Comparison of ENCODE assay signal across 13 cellular contexts in the genomic region with DNA sequence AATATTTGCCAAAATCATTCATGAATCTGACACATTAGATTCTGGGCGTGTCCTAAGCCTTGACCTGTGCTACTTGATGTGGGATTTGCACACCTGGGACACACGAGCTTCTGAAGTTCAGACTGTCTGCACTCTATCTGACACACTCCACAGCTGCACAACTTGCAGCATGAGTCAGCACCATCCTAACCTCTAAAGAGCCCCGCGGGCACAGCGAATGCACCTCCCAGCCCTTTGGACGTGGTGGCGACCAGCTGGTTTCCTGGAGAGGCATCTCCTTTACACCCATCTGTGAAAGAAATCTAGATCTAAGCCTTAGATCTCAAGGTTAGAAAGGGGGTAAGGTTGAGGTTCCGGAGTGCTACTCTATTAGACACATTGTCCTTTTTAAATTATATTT.
DNase-seq lines count a peak whose midpoint lies in the region; ATAC-seq, FAIRE-seq and TF ChIP-seq lines count a peak whose summit lies in the region.
"Had no signal": no experiment of that assay in that cellular context is flagged by ENCODE, and none has a peak within 500 bp of the region (broad histone marks: within the 10 kb centered on the region; RNA-seq: fewer than 3 reads in every experiment).

No MANE protein-coding gene starts in this region.

- H3K27me3 ChIP-seq in K562 (ENCODE audit: control insufficient read depth in 2 of 2, insufficient read depth in 2 of 2, low read length in 2 of 2) (peaks cover 8 to 36% of the 10 kb centered on the region in 2 experiments; a peak in 4 of 5 replicates), tibial artery (no peaks in the 10 kb centered on the region)

- no peak for TF ChIP-seq EP300 in K562 (IDR thresholded peaks at IDR 0.05; ENCODE audit: low read length)

- CTCF ChIA-PET in K562 (lab: Yijun Ruan, JAX; ENCODE audit: low intra/inter-chr PET ratio), result no interaction called here

- no peaks in the 10 kb centered on the region for H4K20me1 ChIP-seq in K562 (replicated peaks; ENCODE audit: control insufficient read depth, insufficient read depth, low read length)

- H3K4me3 Mint-ChIP-seq in activated CD4-positive, alpha-beta T cell treated with anti-CD3 and anti-CD28 coated beads, Interleukin-2, amount 10 ng/mL, durations not matched to agents 24 days and 14 days, result no peak overlapping the region

- ATAC-seq in HG03442 (IDR thresholded peaks at IDR 0.05; ENCODE audit: unreplicated experiment) (peak; percentile 69), K562 (0 out of 3 replicates have a peak, but pooled peaks have one; percentile 40)

- H3K27ac ChIP-seq in K562 (ENCODE audit: extremely low read depth, low read depth, low read length) (no peak overlapping the region), tibial artery (peak overlapping the region; percentile 59 to 84)

- WGBS in K562 (ENCODE audit: insufficient coverage, low coverage, missing lambda C conversion rate), result 1% methylated on average over 8 of the region's 8 CpGs
- WGBS in lower leg skin, 2 donors, result 63 to 64% methylated on average over 8 of the region's 8 CpGs

- H3K4me2 ChIP-seq in K562 (ENCODE audit: insufficient read depth, low read length), result no peak overlapping the region

- TF ChIP-seq POLR2A in K562 (conservative IDR thresholded peaks at IDR 0.05) (no peak), lower leg skin (IDR thresholded peaks at IDR 0.05) (no peak)

- no peaks in the 10 kb centered on the region for H3K9me1 ChIP-seq in K562 (ENCODE audit: control insufficient read depth, insufficient read depth, low read length)

- no peak overlapping the region for H3K4me3 ChIP-seq in K562
- no peak overlapping the region for H3K4me3 ChIP-seq in tibial artery
- no peak overlapping the region for H3K4me3 ChIP-seq in lower leg skin (ENCODE audit: low read depth, poor library complexity, severe bottlenecking)

- H3K4me1 ChIP-seq in K562 (replicated peaks in 1 of 2; ENCODE audit: control insufficient read depth in 2 of 2, insufficient read depth in 2 of 2, low read length in 2 of 2) (no peaks in the 10 kb centered on the region), tibial artery (peaks cover 0 to 97% (median 48%) of the 10 kb centered on the region in 4 donors)

- H3K9me3 ChIP-seq in K562 (replicated peaks; ENCODE audit: control insufficient read depth, insufficient read depth, low read depth, low read length), result no peaks in the 10 kb centered on the region
- no peaks in the 10 kb centered on the region for H3K9me3 ChIP-seq in tibial artery

- no peaks in the 10 kb centered on the region for H3K36me3 Mint-ChIP-seq in activated CD4-positive, alpha-beta T cell treated with anti-CD3 and anti-CD28 coated beads, Interleukin-2, amount 10 ng/mL, durations not matched to agents 24 days and 14 days (ENCODE audit: low read depth)

- H2AFZ ChIP-seq in K562 (ENCODE audit: low read depth, low read length), result no peak overlapping the region

- H3K27ac Mint-ChIP-seq in activated CD4-positive, alpha-beta T cell treated with anti-CD3 and anti-CD28 coated beads, Interleukin-2, amount 10 ng/mL, durations not matched to agents 24 days and 14 days, result no peak overlapping the region

- H3K27me3 Mint-ChIP-seq in activated CD4-positive, alpha-beta T cell treated with anti-CD3 and anti-CD28 coated beads, Interleukin-2, amount 10 ng/mL, durations not matched to agents 24 days and 14 days, result no peaks in the 10 kb centered on the region

- intact Hi-C loops in activated CD4-positive, alpha-beta T cell treated with anti-CD3 and anti-CD28 coated beads, Interleukin-2, amount 10 ng/mL, durations not matched to agents 24 days and 14 days (cut with micrococcal nuclease), result no loop called here
- intact Hi-C loops in K562 (cut with micrococcal nuclease) (no loop called here), tibial artery (cut with DNase I; ENCODE audit: low total_unique reads) (no loop called here), lower leg skin (cut with DNase I; ENCODE audit: low total_unique reads) (no loop called here)

- no peaks in the 10 kb centered on the region for H3K79me2 ChIP-seq in K562 (ENCODE audit: control insufficient read depth, insufficient read depth, low read length)

- no peak for TF ChIP-seq CTCF in K562 (IDR thresholded peaks at IDR 0.05 in 2 of 3, conservative IDR thresholded peaks at IDR 0.05 in 1 of 3; ENCODE audit: insufficient read depth in 2 of 3, low read depth in 1 of 3, low read length in 3 of 3)
- TF ChIP-seq CTCF in tibial artery (IDR thresholded peaks at IDR 0.05), result no peak
- TF ChIP-seq CTCF in lower leg skin (IDR thresholded peaks at IDR 0.05), result no peak

- no peaks in the 10 kb centered on the region for H3K9me3 Mint-ChIP-seq in activated CD4-positive, alpha-beta T cell treated with anti-CD3 and anti-CD28 coated beads, Interleukin-2, amount 10 ng/mL, durations not matched to agents 24 days and 14 days

- FAIRE-seq in K562 (lab: Jason Lieb, UNC) (no peak), GM19239 (lab: Jason Lieb, UNC) (no peak)
- FAIRE-seq: endometrium, islet of Langerhans had no signal

- POLR2A ChIA-PET in K562 (lab: Yijun Ruan, JAX), result no interaction called here

- BruUV-seq in K562 (replicated peaks; lab: Mats Ljungman, UMichigan), result no TSS peak

- TF ChIP-seq RAD21 in K562 (CRISPR knock-in tag; conservative IDR thresholded peaks at IDR 0.05 in 1 of 2, IDR thresholded peaks at IDR 0.05 in 1 of 2), result no peak

- no peak overlapping the region for H3K9ac ChIP-seq in K562 (ENCODE audit: insufficient read depth in 1 of 2, low read depth in 2 of 2, low read length in 2 of 2)

- in situ Hi-C loops in K562 (cut with MboI), result no loop called here

- DNase-seq in activated CD4-positive, alpha-beta T cell treated with anti-CD3 and anti-CD28 coated beads, Interleukin-2, amount 10 ng/mL, durations not matched to agents 24 days and 14 days, result peak; percentile 40
- DNase-seq in activated CD4-positive, alpha-beta T cell treated with anti-CD3 and anti-CD28 coated beads, Interleukin-2, amount 50 U/mL, for 1 hour, result no peak
- DNase-seq in K562 (ENCODE audit: extremely low read depth in 1 of 4, low spot score in 3 of 4) (no peak), tibial artery (no peak), lower leg skin (ENCODE audit: low spot score in 2 of 2) (no peak), NCI-H2227 treated with DMSO at 0.1 percent for 48 hours (lab: John Stamatoyannopoulos, UW) (no peak), GM19239 (ENCODE audit: insufficient read length, low spot score) (no peak)
- DNase-seq: activated effector memory CD4-positive, alpha-beta T cell treated with Interleukin-2 at 50 U/mL for 16 hours; NCI-H226; stimulated activated CD8-positive, alpha-beta memory T cell treated with anti-CD3 and anti-CD28 coated beads, Interleukin-4, amount 100 ng/mL, for 48 hours had no signal

- H3K36me3 ChIP-seq in K562 (ENCODE audit: control insufficient read depth, insufficient read depth, low read length), result no peaks in the 10 kb centered on the region
- no peaks in the 10 kb centered on the region for H3K36me3 ChIP-seq in tibial artery

- H3K4me1 Mint-ChIP-seq in activated CD4-positive, alpha-beta T cell treated with anti-CD3 and anti-CD28 coated beads, Interleukin-2, amount 10 ng/mL, durations not matched to agents 24 days and 14 days, result no peaks in the 10 kb centered on the region

TF ChIP-seq in K562, 482 proteins besides CTCF, POLR2A, EP300 and RAD21:
- TF ChIP-seq SIX5 (IDR thresholded peaks at IDR 0.05; ENCODE audit: borderline replicate concordance in 1 of 2, insufficient read depth in 1 of 2, low read depth in 1 of 2, low read length in 2 of 2) (no peak), EWSR1 (IDR thresholded peaks at IDR 0.05; ENCODE audit: borderline replicate concordance, low read depth, partially characterized antibody) (no peak), NFE2 (IDR thresholded peaks at IDR 0.05; ENCODE audit: low read depth) (peak; percentile 40; the same call in 1 of the 2 replicates), SETDB1 (IDR thresholded peaks at IDR 0.05; ENCODE audit: low read length) (no peak), ZNF239 (CRISPR knock-in tag; IDR thresholded peaks at IDR 0.05) (no peak)
